28 cellular contexts compared by ENCODE assay signal in genomic region chr15:100661161-100661560, GRCh38.
"Had no signal": no experiment of that assay in that cellular context is flagged by ENCODE, and none has a peak within 500 bp of the region (broad histone marks: within the 10 kb centered on the region; RNA-seq: fewer than 3 reads in every experiment).

No MANE protein-coding gene starts in this region.

- H3K4me3 ChIP-seq: esophagus muscularis mucosa, heart right ventricle, left lung, mucosa of descending colon, prostate gland, right atrium auricular region, smooth muscle cell, stomach, thyroid gland, vagina had no signal

- H3K27ac ChIP-seq: esophagus muscularis mucosa, heart right ventricle, left lung, prostate gland, right atrium auricular region, stomach, thyroid gland, vagina had no signal

- H3K4me2 ChIP-seq: smooth muscle cell had no signal

- H3K9me3 Mint-ChIP-seq: dendritic cell treated with granulocyte-macrophage colony-stimulating factor and Interleukin-4, amounts not matched to agents 40 ng/mL and 50 ng/mL, for 4 days; mesothelial cell of epicardium; naive B cell; natural killer cell treated with Interleukin-12 subunit alpha and Interleukin-12 subunit beta and Interleukin-15 and Interleukin-18, amount 100 ng/mL, for 72 hours; neural crest cell had no signal

- H3K9me3 ChIP-seq: esophagus muscularis mucosa, heart right ventricle, left lung, mucosa of descending colon, prostate gland, right atrium auricular region, stomach, thyroid gland, vagina had no signal

- H3K27me3 ChIP-seq: esophagus muscularis mucosa, right atrium auricular region, thyroid gland, vagina had no signal

- ATAC-seq: heart right ventricle; left cardiac atrium; left lung; mucosa of descending colon; natural killer cell treated with Interleukin-12 subunit alpha and Interleukin-12 subunit beta and Interleukin-15 and Interleukin-18, amount 100 ng/mL, for 72 hours; sciatic nerve had no signal

- H3K4me1 Mint-ChIP-seq: naive B cell, neural crest cell had no signal

- H3K36me3 ChIP-seq: esophagus muscularis mucosa, heart right ventricle, left lung, prostate gland, right atrium auricular region, stomach, thyroid gland, vagina had no signal

- H3K27ac Mint-ChIP-seq: dendritic cell treated with granulocyte-macrophage colony-stimulating factor and Interleukin-4, amounts not matched to agents 40 ng/mL and 50 ng/mL, for 4 days; mesothelial cell of epicardium; natural killer cell treated with Interleukin-12 subunit alpha and Interleukin-12 subunit beta and Interleukin-15 and Interleukin-18, amount 100 ng/mL, for 72 hours had no signal

- H3K4me3 Mint-ChIP-seq: dendritic cell treated with granulocyte-macrophage colony-stimulating factor and Interleukin-4, amounts not matched to agents 40 ng/mL and 50 ng/mL, for 4 days; mesothelial cell of epicardium; naive B cell; natural killer cell treated with Interleukin-12 subunit alpha and Interleukin-12 subunit beta and Interleukin-15 and Interleukin-18, amount 100 ng/mL, for 72 hours; neural crest cell had no signal

- H3K36me3 Mint-ChIP-seq: mesothelial cell of epicardium; naive B cell; natural killer cell treated with Interleukin-12 subunit alpha and Interleukin-12 subunit beta and Interleukin-15 and Interleukin-18, amount 100 ng/mL, for 72 hours had no signal

- DNase-seq: effector memory CD4-positive, alpha-beta T cell; foreskin melanocyte; glutamatergic neuron; heart right ventricle; hippocampal formation; left cardiac atrium; left lung; mesenchymal stem cell; mucosa of descending colon; naive B cell; stimulated activated CD4-positive, alpha-beta T cell treated with anti-CD3 and anti-CD28 coated beads, Interleukin-12 subunit alpha, Interleukin-12 subunit beta, amount 100 ng/mL, for 4 hours; stimulated activated CD4-positive, alpha-beta T cell treated with anti-CD3 and anti-CD28 coated beads, Interleukin-1b, Interleukin-23, amount 100 ng/mL, for 48 hours; stimulated activated CD4-positive, alpha-beta T cell treated with anti-CD3 and anti-CD28 coated beads, Interleukin-4, amount 100 ng/mL, for 1 hour; stimulated activated CD8-positive, alpha-beta memory T cell treated with anti-CD3 and anti-CD28 coated beads, Interleukin-4, amount 100 ng/mL, for 48 hours; stimulated activated naive CD4-positive, alpha-beta T cell treated with Interleukin-2 at 50 U/mL for 16 hours; stomach; thyroid gland; trophoblast cell had no signal

- H3K4me1 ChIP-seq: left lung, prostate gland, right atrium auricular region, thyroid gland, vagina had no signal
